Comparison of ENCODE assay signal across 7 cellular contexts in the genomic region with DNA sequence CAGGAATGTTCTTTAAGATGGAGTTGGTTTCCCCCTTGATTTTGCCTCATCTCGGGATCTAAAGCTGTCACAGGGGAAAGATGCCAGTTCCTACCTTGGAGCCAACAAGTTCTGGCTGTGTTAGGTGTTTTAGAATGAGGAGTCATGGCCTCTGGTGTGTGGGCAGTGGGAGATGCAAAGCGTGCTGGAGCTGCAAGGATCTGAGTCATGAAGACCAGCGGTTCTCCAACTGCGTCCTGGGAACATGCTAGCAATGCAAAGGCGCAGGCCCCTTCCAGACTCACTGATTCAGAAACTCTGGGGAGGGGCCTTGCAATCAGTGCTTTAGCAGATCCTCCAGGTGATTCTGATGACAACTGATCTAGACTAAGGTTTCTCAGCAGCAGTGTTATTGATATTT.
"Had no signal": no experiment of that assay in that cellular context is flagged by ENCODE, and none has a peak within 500 bp of the region (broad histone marks: within the 10 kb centered on the region; RNA-seq: fewer than 3 reads in every experiment).

No MANE protein-coding gene starts in this region.

- H3K9me3 Mint-ChIP-seq: GM23338, H9, IgD-negative memory B cell had no signal

- H3K27ac Mint-ChIP-seq: GM23338, H9, IgD-negative memory B cell had no signal

- H3K27ac ChIP-seq: HL-60 had no signal

- H3K36me3 Mint-ChIP-seq: IgD-negative memory B cell had no signal

- ATAC-seq: GM23338, HepG2 had no signal

- H3K4me3 Mint-ChIP-seq: GM23338, H9, IgD-negative memory B cell had no signal

- H3K4me1 Mint-ChIP-seq: IgD-negative memory B cell had no signal

- H3K4me3 ChIP-seq: GM23338 had no signal

- DNase-seq: H9, HCEC 1CT, KBM-7 had no signal
